Comparison of ENCODE assay signal across 22 cellular contexts in genomic region chr19:50798943-50799851, GRCh38. TPM values are rescaled to one million over a fixed set of nuclear protein-coding genes. Genes with fewer than 3 reads are reported as not detected.
"Had no signal": no experiment of that assay in that cellular context is flagged by ENCODE, and none has a peak within 500 bp of the region (broad histone marks: within the 10 kb centered on the region; RNA-seq: fewer than 3 reads in every experiment).

No MANE protein-coding gene starts in this region.

- H3K36me3 Mint-ChIP-seq: natural killer cell had no signal

- H3K27me3 Mint-ChIP-seq: activated CD4-positive, alpha-beta T cell treated with anti-CD3 and anti-CD28 coated beads, Interleukin-2, amount 10 ng/mL, durations not matched to agents 24 days and 14 days; activated CD8-positive, alpha-beta T cell treated with anti-CD3 and anti-CD28 coated beads for 36 hours; activated naive CD8-positive, alpha-beta T cell had no signal

- H3K27ac ChIP-seq: gastrocnemius medialis, lower lobe of right lung, transverse colon had no signal

- H3K4me3 Mint-ChIP-seq: activated CD4-positive, alpha-beta T cell treated with anti-CD3 and anti-CD28 coated beads, Interleukin-2, amount 10 ng/mL, durations not matched to agents 24 days and 14 days; activated naive CD8-positive, alpha-beta T cell; natural killer cell had no signal

- H3K27me3 ChIP-seq: gastrocnemius medialis, transverse colon had no signal

- H3K9me3 ChIP-seq: gastrocnemius medialis, lower lobe of right lung, transverse colon had no signal

- DNase-seq: activated CD4-positive, alpha-beta T cell treated with anti-CD3 and anti-CD28 coated beads, Interleukin-2, amount 10 ng/mL, durations not matched to agents 24 days and 14 days; activated CD4-positive, CD25-positive, alpha-beta regulatory T cell; activated CD8-positive, alpha-beta memory T cell treated with anti-CD3 and anti-CD28 coated beads, Interleukin-2, amount 50 U/mL, for 4 hours; activated CD8-positive, alpha-beta T cell treated with anti-CD3 and anti-CD28 coated beads for 36 hours; activated gamma-delta T cell; cerebellar nuclear complex; cortex of kidney; effector CD4-positive, alpha-beta T cell; gastrocnemius medialis; head of caudate nucleus; lower lobe of right lung; natural killer cell; stimulated activated CD4-positive, alpha-beta T cell treated with anti-CD3 and anti-CD28 coated beads, Interleukin-1b, Interleukin-23, amount 100 ng/mL, for 48 hours; stimulated activated CD8-positive, alpha-beta memory T cell treated with anti-CD3 and anti-CD28 coated beads, Interleukin-4, amount 100 ng/mL, for 48 hours; stimulated activated naive CD4-positive, alpha-beta T cell treated with Interleukin-2 at 50 U/mL for 16 hours; T-helper 9 cell; transverse colon had no signal

- H3K36me3 ChIP-seq: transverse colon had no signal

- H3K9me3 Mint-ChIP-seq: activated CD4-positive, alpha-beta T cell treated with anti-CD3 and anti-CD28 coated beads, Interleukin-2, amount 10 ng/mL, durations not matched to agents 24 days and 14 days; activated CD8-positive, alpha-beta T cell treated with anti-CD3 and anti-CD28 coated beads for 36 hours; natural killer cell had no signal

- H3K4me3 ChIP-seq: gastrocnemius medialis, lower lobe of right lung, transverse colon had no signal

- ATAC-seq: activated CD8-positive, alpha-beta T cell treated with anti-CD3 and anti-CD28 coated beads for 36 hours; gastrocnemius medialis; lower lobe of right lung; natural killer cell had no signal

- H3K27ac Mint-ChIP-seq: activated CD8-positive, alpha-beta T cell treated with anti-CD3 and anti-CD28 coated beads for 36 hours; natural killer cell had no signal

RNA-seq across cellular contexts. Expression of gene ACP4, which starts 9.0 kb away (rescaled TPM):
- total RNA-seq: activated CD4-positive, alpha-beta T cell treated with anti-CD3 and anti-CD28 coated beads, Interleukin-2, amount 10 ng/mL, durations not matched to agents 24 days and 14 days; activated CD8-positive, alpha-beta T cell treated with anti-CD3 and anti-CD28 coated beads for 36 hours; bronchial epithelial cell; gastrocnemius medialis; lower lobe of right lung; natural killer cell; renal cortical epithelial cell; transverse colon had no signal
- polyA plus RNA-seq: esophagus, keratinocyte had no signal

RNA-seq across cellular contexts. Expression of gene KLK1, which starts 24.4 kb away (rescaled TPM):
- total RNA-seq: bronchial epithelial cell, natural killer cell, renal cortical epithelial cell had no signal

RNA-seq across cellular contexts. Expression of gene GPR32, which starts 28.9 kb away (rescaled TPM):
- total RNA-seq: activated CD4-positive, alpha-beta T cell treated with anti-CD3 and anti-CD28 coated beads, Interleukin-2, amount 10 ng/mL, durations not matched to agents 24 days and 14 days; activated CD8-positive, alpha-beta T cell treated with anti-CD3 and anti-CD28 coated beads for 36 hours; bronchial epithelial cell; gastrocnemius medialis; lower lobe of right lung; natural killer cell; renal cortical epithelial cell; transverse colon had no signal
- polyA plus RNA-seq: esophagus, keratinocyte had no signal

RNA-seq across cellular contexts. Expression of gene KLK15, which starts 34.2 kb away (rescaled TPM):
- total RNA-seq: activated CD4-positive, alpha-beta T cell treated with anti-CD3 and anti-CD28 coated beads, Interleukin-2, amount 10 ng/mL, durations not matched to agents 24 days and 14 days; activated CD8-positive, alpha-beta T cell treated with anti-CD3 and anti-CD28 coated beads for 36 hours; bronchial epithelial cell; gastrocnemius medialis; lower lobe of right lung; natural killer cell; renal cortical epithelial cell had no signal
- polyA plus RNA-seq: esophagus, keratinocyte had no signal

RNA-seq across cellular contexts. Expression of gene KLK3, which starts 55.5 kb away (rescaled TPM):
- total RNA-seq: activated CD4-positive, alpha-beta T cell treated with anti-CD3 and anti-CD28 coated beads, Interleukin-2, amount 10 ng/mL, durations not matched to agents 24 days and 14 days; activated CD8-positive, alpha-beta T cell treated with anti-CD3 and anti-CD28 coated beads for 36 hours; bronchial epithelial cell; gastrocnemius medialis; lower lobe of right lung; natural killer cell; renal cortical epithelial cell had no signal
- polyA plus RNA-seq: esophagus, keratinocyte had no signal
